ENCODE assay signal across 8 cellular contexts in the genomic region with DNA sequence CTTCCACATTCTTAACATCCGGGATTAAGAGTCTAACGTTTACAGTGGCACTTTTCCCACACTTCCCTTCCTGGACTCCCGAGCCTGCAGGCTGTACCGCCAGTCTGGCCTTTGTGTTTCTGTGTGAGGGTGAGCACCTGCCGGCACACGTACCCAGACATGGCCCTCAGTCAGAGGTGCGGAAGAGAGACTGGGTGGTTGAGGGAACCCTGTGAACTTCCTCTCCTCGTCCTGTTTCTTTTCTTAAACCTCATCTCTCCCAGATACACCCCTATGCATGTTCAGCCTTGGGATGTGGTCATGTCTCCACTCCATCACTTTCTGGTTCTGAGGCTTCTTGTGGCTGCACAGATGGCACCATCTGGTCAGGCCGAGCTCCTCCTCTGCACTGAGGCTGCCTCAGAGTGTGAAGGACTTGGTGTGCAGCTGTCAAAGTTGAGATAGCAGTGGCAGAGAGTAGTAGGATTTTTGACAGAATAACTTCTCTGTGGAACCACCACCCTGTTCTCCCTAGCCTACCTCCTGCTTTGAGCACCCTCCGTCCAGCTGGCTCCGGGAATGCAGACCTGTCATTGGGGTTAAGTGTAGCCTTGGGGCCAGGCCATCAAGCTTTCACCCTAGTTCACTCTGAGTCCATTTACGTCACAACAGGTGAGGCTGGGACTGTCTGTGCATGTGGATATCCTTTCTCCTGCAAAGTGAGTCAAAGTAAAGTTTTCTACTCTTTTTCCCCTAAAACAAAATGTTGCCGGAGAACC. TPM values are rescaled to one million over a fixed set of nuclear protein-coding genes. Genes with fewer than 3 reads are reported as not detected.
A peak's percentile ranks its signal among the peaks of the same experiment; 100 is the strongest.
DNase-seq lines count a peak whose midpoint lies in the region; ATAC-seq and TF ChIP-seq lines count a peak whose summit lies in the region.
"Had no signal": no experiment of that assay in that cellular context is flagged by ENCODE, and none has a peak within 500 bp of the region (broad histone marks: within the 10 kb centered on the region; RNA-seq: fewer than 3 reads in every experiment).

No MANE protein-coding gene starts in this region.

- no peak for TF ChIP-seq EP300 in tibial nerve (IDR thresholded peaks at IDR 0.05)

- TF ChIP-seq CTCF in prostate gland (IDR thresholded peaks at IDR 0.05) (no peak), tibial nerve (IDR thresholded peaks at IDR 0.05) (no peak), vagina (IDR thresholded peaks at IDR 0.05) (no peak)

- DNase-seq in NT2/D1 (ENCODE audit: low read depth, low spot score) (peak; percentile 77), prostate gland (ENCODE audit: low spot score) (no peak), tibial nerve (ENCODE audit: low spot score in 2 of 2) (no peak), dedifferentiated amniotic fluid mesenchymal stem cell (ENCODE audit: extremely low spot score) (no peak), vagina (ENCODE audit: extremely low spot score in 2 of 2) (no peak)
- DNase-seq: activated CD4-positive, alpha-beta T cell treated with anti-CD3 and anti-CD28 coated beads for 48 hours had no signal

- intact Hi-C loops in prostate gland (cut with DNase I) (no loop called here), vagina (cut with DNase I) (no loop called here)

- peak overlapping the region; percentile 21 to 42 for H3K27ac ChIP-seq in prostate gland
- no peak overlapping the region for H3K27ac ChIP-seq in tibial nerve
- no peak overlapping the region for H3K27ac ChIP-seq in vagina

- H3K9me3 ChIP-seq in NT2/D1 (ENCODE audit: insufficient read depth, low read length): no peaks in the 10 kb centered on the region
- H3K9me3 ChIP-seq in prostate gland: no peaks in the 10 kb centered on the region
- H3K9me3 ChIP-seq in tibial nerve: no peaks in the 10 kb centered on the region
- no peaks in the 10 kb centered on the region for H3K9me3 ChIP-seq in vagina

- H3K4me3 ChIP-seq in NT2/D1 (ENCODE audit: insufficient read length, low read depth) (no peak overlapping the region), prostate gland (no peak overlapping the region), tibial nerve (no peak overlapping the region), vagina (no peak overlapping the region)

- 45% methylated on average over 13 of the region's 13 CpGs for WGBS in prostate gland
- WGBS in tibial nerve, 2 donors: 73 to 74% methylated on average over 13 of the region's 13 CpGs

- TF ChIP-seq POLR2A in prostate gland (IDR thresholded peaks at IDR 0.05) (no peak), tibial nerve (IDR thresholded peaks at IDR 0.05) (no peak), vagina (IDR thresholded peaks at IDR 0.05) (no peak)

- H3K4me1 ChIP-seq in NT2/D1 (ENCODE audit: insufficient read depth, insufficient read length) (peaks cover 12% of the 10 kb centered on the region), prostate gland (replicated peaks) (peaks cover 11% of the 10 kb centered on the region), tibial nerve (peaks cover 0 to 5% (median 0%) of the 10 kb centered on the region in 4 donors), vagina (no peaks in the 10 kb centered on the region)

- peaks cover 66% of the 10 kb centered on the region for H3K36me3 ChIP-seq in NT2/D1 (ENCODE audit: insufficient read depth, insufficient read length, low read length)
- no peaks in the 10 kb centered on the region for H3K36me3 ChIP-seq in prostate gland
- no peaks in the 10 kb centered on the region for H3K36me3 ChIP-seq in tibial nerve
- no peaks in the 10 kb centered on the region for H3K36me3 ChIP-seq in vagina

- H3K9ac ChIP-seq in NT2/D1 (ENCODE audit: insufficient read length, low read depth): no peak overlapping the region

- H3K27me3 ChIP-seq in NT2/D1 (ENCODE audit: insufficient read depth, insufficient read length) (no peaks in the 10 kb centered on the region), prostate gland (replicated peaks; ENCODE audit: insufficient read depth) (no peaks in the 10 kb centered on the region), tibial nerve (no peaks in the 10 kb centered on the region), vagina (no peaks in the 10 kb centered on the region)

- peak; percentile 42 for ATAC-seq in GM19328 (IDR thresholded peaks at IDR 0.05; ENCODE audit: unreplicated experiment)
- ATAC-seq in HG02938 (IDR thresholded peaks at IDR 0.05; ENCODE audit: unreplicated experiment): peak; percentile 47

RNA-seq across cellular contexts. Expression of a gene that starts 31.4 kb away (rescaled TPM):
- total RNA-seq in prostate gland (1 to 10 TPM; 2.6 to 2.7 TPM), tibial nerve (under 1 TPM; under 0.01 to 0.63 (median 0.35) TPM), vagina (4.2 TPM)

RNA-seq across cellular contexts. Expression of a gene that starts 33.9 kb away (rescaled TPM):
- total RNA-seq in prostate gland: 10 to 100 TPM; 54.0 to 57.3 TPM
- total RNA-seq in tibial nerve: 10 to 100 TPM; 52.2 to 74.5 (median 68.8) TPM
- 55.2 TPM for total RNA-seq in vagina

Comparison
In these comparisons a context has a peak if more than half of its experiments do, and no peak if none do; other contexts are left out.
1. H3K27ac ChIP-seq: peak in prostate gland (2 of 2); none in tibial nerve (0 of 4) and vagina (single experiment).